In genomic region chr11:109123811-109124787, GRCh38 we compare ENCODE assay signal across 10 cellular contexts.
DNase-seq lines count a peak whose midpoint lies in the region; ATAC-seq and TF ChIP-seq lines count a peak whose summit lies in the region.
"Had no signal": no experiment of that assay in that cellular context is flagged by ENCODE, and none has a peak within 500 bp of the region (broad histone marks: within the 10 kb centered on the region; RNA-seq: fewer than 3 reads in every experiment).

No MANE protein-coding gene starts in this region.

- H3K27me3 ChIP-seq in GM23248 (replicated peaks; ENCODE audit: insufficient read depth) (no peaks in the 10 kb centered on the region), heart left ventricle (no peaks in the 10 kb centered on the region)

- H3K27ac ChIP-seq in GM23248 (no peak overlapping the region), heart left ventricle (peak overlapping the region in 2 of 12 donors; percentile 31 to 46)

- ATAC-seq in heart left ventricle (peak; percentile 95 to 96 (median 95)), sciatic nerve (peak; percentile 22)

- H3K9ac ChIP-seq in GM23248 = no peak overlapping the region

- H3F3A ChIP-seq in GM23248 (ENCODE audit: insufficient read depth) = no peaks in the 10 kb centered on the region

- 52 to 57% methylated on average over 11 of the region's 11 CpGs for WGBS in GM23248 (ENCODE audit: low coverage in 1 of 2, low lambda C conversion rate in 2 of 2, missing lambda C conversion rate in 2 of 2), 2 experiments
- WGBS in heart left ventricle, 4 donors = 34 to 40% (median 36%) methylated on average over 11 of the region's 11 CpGs
- WGBS in lower leg skin, 2 donors = 45 to 50% methylated on average over 11 of the region's 11 CpGs

- in situ Hi-C loops in GM23248 (cut with MboI) = no loop called here

- H3K36me3 ChIP-seq in GM23248 (ENCODE audit: low read depth) (no peaks in the 10 kb centered on the region), heart left ventricle (no peaks in the 10 kb centered on the region)

- TF ChIP-seq POLR2A in heart left ventricle (IDR thresholded peaks at IDR 0.05) = no peak
- no peak for TF ChIP-seq POLR2A in lower leg skin (IDR thresholded peaks at IDR 0.05)

- H3K4me2 ChIP-seq in GM23248 (ENCODE audit: unreplicated experiment) = no peak overlapping the region

- TF ChIP-seq CTCF in heart left ventricle (IDR thresholded peaks at IDR 0.05) (no peak), lower leg skin (IDR thresholded peaks at IDR 0.05) (no peak)

- H3K79me2 ChIP-seq in GM23248 (ENCODE audit: insufficient read depth) = no peaks in the 10 kb centered on the region

- H3K4me3 ChIP-seq in GM23248 = no peak overlapping the region
- peak overlapping the region in 9 of 12 donors; percentile 7 to 44 (median 16) for H3K4me3 ChIP-seq in heart left ventricle
- H3K4me3 ChIP-seq in lower leg skin (ENCODE audit: low read depth, poor library complexity, severe bottlenecking) = no peak overlapping the region

- no peaks in the 10 kb centered on the region for H4K20me1 ChIP-seq in GM23248 (ENCODE audit: insufficient read depth)

- H2AFZ ChIP-seq in GM23248 = peak overlapping the region; percentile 7; the same call in 1 of the 2 replicates

- intact Hi-C loops in heart left ventricle (cut with DNase I) = no loop called here
- intact Hi-C loops in sciatic nerve (cut with DNase I) = no loop called here
- intact Hi-C loops in lower leg skin (cut with DNase I; ENCODE audit: low total_unique reads) = no loop called here

- peak; percentile 30 for DNase-seq in GM23248
- peak; percentile 90 for DNase-seq in NCI-H446 treated with DMSO at 0.1 percent for 48 hours (lab: John Stamatoyannopoulos, UW)
- DNase-seq in heart left ventricle = peak; percentile 48 to 75 (median 64)
- no peak for DNase-seq in sciatic nerve (ENCODE audit: low spot score)
- DNase-seq in COR-L47 (lab: John Stamatoyannopoulos, UW) = no peak
- DNase-seq in medulla oblongata (ENCODE audit: extremely low spot score) = no peak
- DNase-seq in lower leg skin (ENCODE audit: low spot score in 2 of 2) = no peak
- DNase-seq in HuH-7 (ENCODE audit: low spot score) = no peak
- DNase-seq: activated CD4-positive, CD25-positive, alpha-beta regulatory T cell; activated effector memory CD4-positive, alpha-beta T cell treated with Interleukin-2 at 50 U/mL for 16 hours had no signal

- H3K9me3 ChIP-seq in GM23248 (ENCODE audit: low read depth) (no peaks in the 10 kb centered on the region), heart left ventricle (no peaks in the 10 kb centered on the region)

- no peaks in the 10 kb centered on the region for H3K9me2 ChIP-seq in GM23248 (ENCODE audit: insufficient read depth)

- H3K4me1 ChIP-seq in GM23248 (ENCODE audit: insufficient read depth) (no peaks in the 10 kb centered on the region), heart left ventricle (peaks cover 0 to 7% (median 0%) of the 10 kb centered on the region in 12 donors)

Comparison
In these comparisons a context has a peak if more than half of its experiments do, and no peak if none do; other contexts are left out.
1. DNase-seq: peak in GM23248 (single experiment), NCI-H446 treated with DMSO at 0.1 percent for 48 hours (single experiment) and heart left ventricle (5 of 5); none in sciatic nerve (single experiment), COR-L47 (single experiment), medulla oblongata (single experiment), lower leg skin (0 of 2) and HuH-7 (single experiment).
2. H3K4me3 ChIP-seq: peak in heart left ventricle (9 of 12); none in GM23248 (single experiment) and lower leg skin (single experiment).